Comparison of ENCODE assay signal across 7 cellular contexts in genomic region chr1:151972533-151973270, GRCh38. TPM values are rescaled to one million over a fixed set of nuclear protein-coding genes. Genes with fewer than 3 reads are reported as not detected.
DNase-seq lines count a peak whose midpoint lies in the region; ATAC-seq and TF ChIP-seq lines count a peak whose summit lies in the region.

No MANE protein-coding gene starts in this region.

- peaks cover 73% of the 10 kb centered on the region for H3K4me1 Mint-ChIP-seq in mesothelial cell of epicardium

- no peaks in the 10 kb centered on the region for H3K27me3 Mint-ChIP-seq in mesothelial cell of epicardium (ENCODE audit: low read depth)

- peaks cover 42% of the 10 kb centered on the region for H3K4me1 ChIP-seq in OCI-LY3 (ENCODE audit: low read length)

- H2AFZ ChIP-seq in OCI-LY3 (ENCODE audit: low read depth, low read length) = no peak overlapping the region

- H3K27me3 ChIP-seq in H7 (ENCODE audit: control insufficient read depth, insufficient read depth, low read length) (no peaks in the 10 kb centered on the region), OCI-LY3 (ENCODE audit: low read depth, low read length) (peaks cover 33% of the 10 kb centered on the region), brain microvascular endothelial cell (replicated peaks) (no peaks in the 10 kb centered on the region)

- in situ Hi-C loops in brain microvascular endothelial cell (cut with HindIII; ENCODE audit: low pct_ligation_motif_present, low sequenced_read_pairs) = no loop called here

- no peaks in the 10 kb centered on the region for H3K36me3 Mint-ChIP-seq in mesothelial cell of epicardium

- H3K9me3 ChIP-seq in OCI-LY3 (ENCODE audit: insufficient read depth, low read length) = no peaks in the 10 kb centered on the region

- peak overlapping the region; percentile 30 for H3K4me2 ChIP-seq in OCI-LY3 (ENCODE audit: low read length)

- ATAC-seq in GM18858 (IDR thresholded peaks at IDR 0.05; ENCODE audit: unreplicated experiment) = no peak
- ATAC-seq in GM18498 (IDR thresholded peaks at IDR 0.05; ENCODE audit: unreplicated experiment) = no peak

- H3K79me2 ChIP-seq in OCI-LY3 (ENCODE audit: low read length) = no peaks in the 10 kb centered on the region

- peak overlapping the region; percentile 24 for H3K4me3 Mint-ChIP-seq in mesothelial cell of epicardium

- no peaks in the 10 kb centered on the region for H4K20me1 ChIP-seq in OCI-LY3 (ENCODE audit: insufficient read depth, low read length)

- TF ChIP-seq CTCF in OCI-LY3 (IDR thresholded peaks at IDR 0.05; ENCODE audit: low read depth, low read length) (no peak), brain microvascular endothelial cell (IDR thresholded peaks at IDR 0.05; ENCODE audit: low read depth, low read length, missing control alignments) (no peak), mesothelial cell of epicardium (IDR thresholded peaks at IDR 0.05; ENCODE audit: unreplicated experiment) (no peak)

- H3K4me3 ChIP-seq in H7 (ENCODE audit: insufficient read depth, low read depth, low read length) (no peak overlapping the region), OCI-LY3 (ENCODE audit: low read length) (no peak overlapping the region), brain microvascular endothelial cell (ENCODE audit: low read depth, low read length) (no peak overlapping the region)

- H3K27ac Mint-ChIP-seq in mesothelial cell of epicardium = peak overlapping the region; percentile 84

- H3K9me3 Mint-ChIP-seq in mesothelial cell of epicardium = no peaks in the 10 kb centered on the region

- no peak overlapping the region for H3K27ac ChIP-seq in OCI-LY3 (ENCODE audit: low read length)
- H3K27ac ChIP-seq in brain microvascular endothelial cell = no peak overlapping the region

- no peak overlapping the region for H3K9ac ChIP-seq in OCI-LY3 (ENCODE audit: low read length)

- no peaks in the 10 kb centered on the region for H3K36me3 ChIP-seq in H7 (replicated peaks; ENCODE audit: control insufficient read depth, insufficient read depth, low read length)
- H3K36me3 ChIP-seq in OCI-LY3 (replicated peaks; ENCODE audit: low read depth, low read length) = no peaks in the 10 kb centered on the region
- no peaks in the 10 kb centered on the region for H3K36me3 ChIP-seq in brain microvascular endothelial cell (replicated peaks)

- peak; percentile 62 for DNase-seq in H7
- peak; percentile 79 for DNase-seq in brain microvascular endothelial cell
- no peak for DNase-seq in mesothelial cell of epicardium (ENCODE audit: low spot score in 2 of 2, unreplicated experiment in 2 of 2)
- DNase-seq in DMS114 treated with DMSO at 0.1 percent for 48 hours (lab: John Stamatoyannopoulos, UW; ENCODE audit: unreplicated experiment) = no peak

RNA-seq across cellular contexts. Expression of gene S100A10, which starts 21.0 kb away (rescaled TPM):
- total RNA-seq in H7 (2014; rRNA removed; shearing (Covaris generic)) = 102 and 116 TPM in 2 replicates
- total RNA-seq in mesothelial cell of epicardium = 219 to 234 TPM (median 222 TPM) in 3 replicates

Comparison
In these comparisons a context has a peak if more than half of its experiments do, and no peak if none do; other contexts are left out.
1. DNase-seq: peak in H7 (single experiment) and brain microvascular endothelial cell (single experiment); none in mesothelial cell of epicardium (0 of 2) and DMS114 treated with DMSO at 0.1 percent for 48 hours (single experiment).